Comparison of ENCODE assay signal across 9 cellular contexts in the genomic region with DNA sequence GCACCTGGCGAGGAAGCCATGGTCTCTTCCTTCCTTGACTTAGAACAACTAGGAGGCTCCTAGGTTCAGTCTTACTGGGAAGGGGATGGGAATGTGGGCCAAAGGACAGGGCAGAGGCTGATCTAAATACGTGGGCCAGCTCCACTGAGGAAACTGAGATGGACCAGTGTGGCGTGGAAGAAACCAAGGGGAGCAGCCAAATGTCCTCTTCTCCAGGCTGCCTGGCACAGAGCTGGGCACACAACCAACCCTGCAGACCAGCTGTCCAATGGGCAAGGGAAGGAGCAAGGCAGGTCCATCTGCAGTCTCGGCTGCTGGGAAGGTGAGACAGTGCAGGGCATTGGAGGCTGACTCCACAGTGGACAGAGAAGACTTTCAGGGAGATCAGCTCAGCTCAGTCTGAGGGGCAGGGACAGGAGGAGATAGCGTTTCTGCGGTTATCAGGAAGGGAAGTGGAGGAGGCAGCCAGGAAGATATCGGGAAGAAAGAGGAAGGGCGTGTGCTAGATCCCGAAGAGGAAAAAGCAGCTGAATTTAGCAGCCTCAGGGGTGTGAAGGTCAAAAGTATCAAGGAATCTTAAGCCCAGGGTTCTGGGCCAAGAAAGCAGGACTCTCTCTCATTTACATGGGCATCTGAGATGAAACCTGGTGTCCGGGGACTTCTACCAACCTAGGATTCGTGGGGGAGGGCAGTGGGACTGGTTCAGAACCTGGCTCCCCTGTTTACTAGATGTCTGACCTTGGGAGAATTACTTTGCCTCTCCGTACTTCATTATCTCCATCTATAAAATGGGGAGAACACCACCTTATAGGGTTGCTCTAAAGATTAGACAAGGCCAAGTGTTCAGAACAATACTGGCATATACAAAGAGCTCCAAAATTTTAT. TPM values are rescaled to one million over a fixed set of nuclear protein-coding genes. Genes with fewer than 3 reads are reported as not detected.
DNase-seq lines count a peak whose midpoint lies in the region; ATAC-seq and TF ChIP-seq lines count a peak whose summit lies in the region.
"Had no signal": no experiment of that assay in that cellular context is flagged by ENCODE, and none has a peak within 500 bp of the region (broad histone marks: within the 10 kb centered on the region; RNA-seq: fewer than 3 reads in every experiment).

No MANE protein-coding gene starts in this region.

- H3K4me1 ChIP-seq in BLaER1: peaks cover 76% of the 10 kb centered on the region
- peaks cover 43% of the 10 kb centered on the region for H3K4me1 ChIP-seq in SJSA1 (replicated peaks)
- H3K4me1 ChIP-seq in ovary (ENCODE audit: insufficient read depth): peaks cover 11% of the 10 kb centered on the region

- TF ChIP-seq CTCF in epithelial cell of proximal tubule (conservative IDR thresholded peaks at IDR 0.05; ENCODE audit: low read depth, low read length) (no peak), ovary (IDR thresholded peaks at IDR 0.05) (no peak)

- no peak for TF ChIP-seq POLR2A in ovary (IDR thresholded peaks at IDR 0.05)

- ATAC-seq in GM19395 (IDR thresholded peaks at IDR 0.05; ENCODE audit: unreplicated experiment): no peak

- peak overlapping the region; percentile 100 for H3K4me2 ChIP-seq in BLaER1

- H3K36me3 ChIP-seq in BLaER1: peaks cover 10% of the 10 kb centered on the region; the same call in 1 of the 2 replicates
- peaks cover 52% of the 10 kb centered on the region for H3K36me3 ChIP-seq in SJSA1
- no peaks in the 10 kb centered on the region for H3K36me3 ChIP-seq in ovary

- H3K9me3 ChIP-seq in BLaER1 (no peaks in the 10 kb centered on the region), SJSA1 (replicated peaks) (no peaks in the 10 kb centered on the region), ovary (no peaks in the 10 kb centered on the region)

- no peak for DNase-seq in SJSA1 (ENCODE audit: low read depth in 1 of 2, low spot score in 2 of 2)
- DNase-seq in epithelial cell of proximal tubule (ENCODE audit: low read depth): no peak
- DNase-seq in ovary: no peak
- DNase-seq in NCI-H187 (lab: John Stamatoyannopoulos, UW): no peak
- no peak for DNase-seq in SKM-1 (lab: John Stamatoyannopoulos, UW; ENCODE audit: unreplicated experiment)
- DNase-seq in amniotic stem cell (lab: John Stamatoyannopoulos, UW): no peak
- DNase-seq: stimulated activated naive CD4-positive, alpha-beta T cell had no signal

- H4K20me1 ChIP-seq in BLaER1: no peaks in the 10 kb centered on the region

- TF ChIP-seq EP300 in ovary (IDR thresholded peaks at IDR 0.05): no peak

- peak overlapping the region; percentile 79; the same call in 1 of the 2 replicates for H3K4me3 ChIP-seq in BLaER1
- H3K4me3 ChIP-seq in SJSA1: peak overlapping the region; percentile 93
- peak overlapping the region; percentile 84 for H3K4me3 ChIP-seq in epithelial cell of proximal tubule (ENCODE audit: low read depth, low read length)
- H3K4me3 ChIP-seq in ovary: peak overlapping the region; percentile 47

- intact Hi-C loops in ovary (cut with DNase I): no loop called here

- H3K27ac ChIP-seq in BLaER1 (peak overlapping the region; percentile 5; the same call in 1 of the 2 replicates), SJSA1 (peak overlapping the region; percentile 95), ovary (no peak overlapping the region)

- peak overlapping the region; percentile 82; the same call in 1 of the 2 replicates for H3K9ac ChIP-seq in BLaER1

- WGBS in ovary, 3 donors: 37 to 49% (median 40%) methylated on average over 12 of the region's 12 CpGs

- H3K27me3 ChIP-seq in BLaER1: no peaks in the 10 kb centered on the region
- no peaks in the 10 kb centered on the region for H3K27me3 ChIP-seq in SJSA1 (replicated peaks)
- no peaks in the 10 kb centered on the region for H3K27me3 ChIP-seq in ovary

RNA-seq across cellular contexts. Expression of gene KIFC3, which starts 1.8 kb away (rescaled TPM):
- total RNA-seq in SJSA1 (2014; rRNA removed; shearing (Covaris generic)): 103 and 132 TPM in 2 replicates
- total RNA-seq in epithelial cell of proximal tubule (79.1 and 86.0 TPM in 2 replicates), ovary (10 to 100 TPM; 21.3 to 54.0 (median 37.5) TPM)
- 10 to 100 TPM in 1 of 2 donors, 1 to 10 TPM in 1; 4.6 to 16.0 TPM for polyA plus RNA-seq in ovary

Comparison
In these comparisons a context has a peak if more than half of its experiments do, and no peak if none do; other contexts are left out.
1. H3K27ac ChIP-seq: peak in BLaER1 (single experiment) and SJSA1 (single experiment); none in ovary (0 of 2).
2. Peak in every context shown above with its lines, with median percentiles within 50 percentile points of each other: H3K4me3 ChIP-seq.